ENCODE assay signal across 18 cellular contexts in the genomic region with DNA sequence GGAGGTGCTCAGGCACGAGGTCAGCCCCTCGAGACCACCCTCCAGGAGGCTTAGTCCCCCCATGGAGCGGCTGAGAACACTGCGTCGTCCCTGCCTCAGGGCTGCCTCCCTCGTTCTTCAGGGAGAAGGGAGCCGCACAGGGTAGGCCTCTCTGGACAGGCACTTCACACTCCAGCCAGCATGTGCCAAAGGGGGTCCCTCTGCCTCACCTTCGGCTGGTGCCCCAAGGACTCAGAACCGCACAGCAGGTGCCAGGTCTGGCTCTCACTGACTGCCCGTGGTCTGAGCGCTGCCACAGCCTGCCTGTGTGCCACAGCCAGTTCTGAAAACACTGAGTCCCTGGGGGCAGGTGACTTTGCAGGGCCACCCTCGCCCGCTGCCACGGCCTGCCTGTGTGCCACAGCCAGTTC. TPM values are rescaled to one million over a fixed set of nuclear protein-coding genes. Genes with fewer than 3 reads are reported as not detected.
A peak's percentile ranks its signal among the peaks of the same experiment; 100 is the strongest.
DNase-seq lines count a peak whose midpoint lies in the region; ATAC-seq, FAIRE-seq and TF ChIP-seq lines count a peak whose summit lies in the region.
"Had no signal": no experiment of that assay in that cellular context is flagged by ENCODE, and none has a peak within 500 bp of the region (broad histone marks: within the 10 kb centered on the region; RNA-seq: fewer than 3 reads in every experiment).

No MANE protein-coding gene starts in this region.

- TF ChIP-seq CTCF in A549 (IDR thresholded peaks at IDR 0.05) (no peak), osteoblast (IDR thresholded peaks at IDR 0.05; ENCODE audit: extremely low read depth, low read depth, low read length) (no peak)

- no peak for TF ChIP-seq POLR2A in A549 (IDR thresholded peaks at IDR 0.05; ENCODE audit: low read length)

- H3K27me3 ChIP-seq in H7 (ENCODE audit: control insufficient read depth, insufficient read depth, low read length) (no peaks in the 10 kb centered on the region), osteoblast (ENCODE audit: insufficient read depth, low read length) (peaks cover 5% of the 10 kb centered on the region)
- H3K27me3 ChIP-seq: SJSA1 had no signal

- H3K36me3 ChIP-seq in H7 (replicated peaks; ENCODE audit: control insufficient read depth, insufficient read depth, low read length) (no peaks in the 10 kb centered on the region), osteoblast (ENCODE audit: insufficient read depth, low read length) (no peaks in the 10 kb centered on the region)
- H3K36me3 ChIP-seq: HAP-1, SJSA1 had no signal

- no peak for TF ChIP-seq RAD21 in A549 (conservative IDR thresholded peaks at IDR 0.05 in 1 of 2, IDR thresholded peaks at IDR 0.05 in 1 of 2)

- H3K9me3 ChIP-seq in A549 (no peaks in the 10 kb centered on the region), osteoblast (ENCODE audit: low read depth, low read length) (no peaks in the 10 kb centered on the region)
- H3K9me3 ChIP-seq: HAP-1, SJSA1 had no signal

- CTCF ChIA-PET in A549 (lab: Yijun Ruan, JAX), result interaction anchor here (1.2 to 2.1 kb wide), 3 partner anchors 12 to 49 kb away, joined by 3 to 6 read pairs (median 6); no protein-coding TSS in a partner anchor

- no peaks in the 10 kb centered on the region for H3K79me2 ChIP-seq in osteoblast (ENCODE audit: insufficient read depth, low read length)

- peak; percentile 3 to 12; a peak in 5 of 6 replicates for ATAC-seq in A549

- H3K4me2 ChIP-seq in A549, result no peak overlapping the region
- H3K4me2 ChIP-seq in osteoblast (ENCODE audit: insufficient read depth, low read length), result no peak overlapping the region

- H3K27ac ChIP-seq in A549 (no peak overlapping the region), osteoblast (ENCODE audit: low read depth, low read length) (no peak overlapping the region)
- H3K27ac ChIP-seq: RWPE1, SJSA1 had no signal

- FAIRE-seq in A549 (lab: Jason Lieb, UNC), result no peak
- FAIRE-seq: A204.1 had no signal

- POLR2A ChIA-PET in A549 (lab: Yijun Ruan, JAX), result no interaction called here

- no peaks in the 10 kb centered on the region for H3K4me1 ChIP-seq in A549
- H3K4me1 ChIP-seq in osteoblast (ENCODE audit: insufficient read depth, low read length), result no peaks in the 10 kb centered on the region
- H3K4me1 ChIP-seq: SJSA1 had no signal

- DNase-seq in A549 (ENCODE audit: low read depth in 1 of 2, low spot score in 1 of 2), result no peak
- peak; percentile 57 for DNase-seq in H7
- peak; percentile 13 for DNase-seq in epidermal melanocyte (ENCODE audit: insufficient read length, low spot score)
- peak; percentile 80 for DNase-seq in osteoblast (ENCODE audit: insufficient read length, low spot score, missing footprints)
- DNase-seq in germinal center (ENCODE audit: low spot score), result no peak
- DNase-seq in GDM1 (lab: John Stamatoyannopoulos, UW), result no peak
- no peak for DNase-seq in RPMI8226
- DNase-seq in cerebellar nuclear complex (lab: John Stamatoyannopoulos, UW), result no peak
- DNase-seq: CD4-positive, alpha-beta memory T cell; DMS79 treated with DMSO at 0.1 percent for 48 hours; Kasumi-1; NCI-H1436; NCI-H2081 treated with DMSO at 0.1 percent for 48 hours; NCI-H524 had no signal

- H4K20me1 ChIP-seq in osteoblast (ENCODE audit: insufficient read depth, low read length), result no peaks in the 10 kb centered on the region

- H3K4me3 ChIP-seq in A549 (no peak overlapping the region), H7 (ENCODE audit: insufficient read depth, low read depth, low read length) (no peak overlapping the region), osteoblast (ENCODE audit: insufficient read depth, low read length) (no peak overlapping the region)
- H3K4me3 ChIP-seq: HAP-1, SJSA1 had no signal

- no peak for TF ChIP-seq EP300 in A549 (IDR thresholded peaks at IDR 0.05)

- H2AFZ ChIP-seq in osteoblast (ENCODE audit: low read length), result no peak overlapping the region

- 84% methylated on average over 11 of the region's 14 CpGs for WGBS in A549 (ENCODE audit: missing lambda C conversion rate)

TF ChIP-seq in A549, 52 proteins besides CTCF, POLR2A, EP300 and RAD21:
- TF ChIP-seq PHF8 (IDR thresholded peaks at IDR 0.05; ENCODE audit: borderline replicate concordance, low read depth), result no peak

RNA-seq across cellular contexts. Expression of a gene that starts 7.1 kb away (rescaled TPM):
- polyA plus RNA-seq in A549 (2011; rRNA removed) (7.8 and 12.2 TPM in 2 replicates), A549 (2017; fragmentation: RNase III; extraction: RNeasy Plus Mini Kit Qiagen cat#74134 plus additional on column Dnase treatment) (10.6 to 13.3 TPM (median 11.8 TPM) in 3 replicates)
- 14.5 and 17.4 TPM in 2 replicates for polyA plus RNA-seq in A549 (2012; cell fraction: cytosol; rRNA removed)
- polyA plus RNA-seq in A549 (2012; cell fraction: nucleus; rRNA removed), result 30.8 and 32.3 TPM in 2 replicates
- 10.5 and 12.9 TPM in 2 replicates for polyA minus RNA-seq in A549 (2011; rRNA and poly(A)+ RNA removed)
- 2.3 and 2.7 TPM in 2 replicates for total RNA-seq in H7 (2014; rRNA removed; shearing (Covaris generic))
- total RNA-seq in osteoblast, result 0.36 TPM in 1 of 2 replicates, not detected in the other
- total RNA-seq: SJSA1 had no signal

RNA-seq across cellular contexts. Expression of a gene that starts 20.2 kb away (rescaled TPM):
- 53.3 and 68.3 TPM in 2 replicates for polyA plus RNA-seq in A549 (2011; rRNA removed)
- 167 and 256 TPM in 2 replicates for polyA plus RNA-seq in A549 (2012; cell fraction: cytosol; rRNA removed)
- polyA plus RNA-seq in A549 (2012; cell fraction: nucleus; rRNA removed), result 139 and 184 TPM in 2 replicates
- polyA plus RNA-seq in A549 (2017; fragmentation: RNase III; extraction: RNeasy Plus Mini Kit Qiagen cat#74134 plus additional on column Dnase treatment), result 109 to 122 TPM (median 115 TPM) in 3 replicates
- polyA minus RNA-seq in A549 (2011; rRNA and poly(A)+ RNA removed), result 17.1 and 18.5 TPM in 2 replicates
- total RNA-seq in H7 (2014; rRNA removed; shearing (Covaris generic)), result 41.6 and 48.5 TPM in 2 replicates
- total RNA-seq in osteoblast, result 12.7 and 13.8 TPM in 2 replicates

RNA-seq across cellular contexts. Expression of a gene that starts 20.5 kb away (rescaled TPM):
- polyA plus RNA-seq in A549 (2011; rRNA removed) (89.1 and 122 TPM in 2 replicates), A549 (2017; fragmentation: RNase III; extraction: RNeasy Plus Mini Kit Qiagen cat#74134 plus additional on column Dnase treatment) (229 to 234 TPM (median 233 TPM) in 3 replicates)
- polyA plus RNA-seq in A549 (2012; cell fraction: cytosol; rRNA removed), result 172 and 239 TPM in 2 replicates
- 185 and 192 TPM in 2 replicates for polyA plus RNA-seq in A549 (2012; cell fraction: nucleus; rRNA removed)
- 92.7 and 105 TPM in 2 replicates for polyA minus RNA-seq in A549 (2011; rRNA and poly(A)+ RNA removed)
- total RNA-seq in H7 (2014; rRNA removed; shearing (Covaris generic)), result 116 and 122 TPM in 2 replicates
- total RNA-seq in osteoblast, result 149 and 164 TPM in 2 replicates

RNA-seq across cellular contexts. Expression of a gene that starts 34.8 kb away (rescaled TPM):
- polyA plus RNA-seq in A549 (2011; rRNA removed), result 8.7 and 10.0 TPM in 2 replicates
- 6.6 and 9.3 TPM in 2 replicates for polyA plus RNA-seq in A549 (2012; cell fraction: cytosol; rRNA removed)
- 5.5 and 7.5 TPM in 2 replicates for polyA plus RNA-seq in A549 (2012; cell fraction: nucleus; rRNA removed)
- 10.9 to 12.0 TPM (median 11.5 TPM) in 3 replicates for polyA plus RNA-seq in A549 (2017; fragmentation: RNase III; extraction: RNeasy Plus Mini Kit Qiagen cat#74134 plus additional on column Dnase treatment)
- polyA minus RNA-seq in A549 (2011; rRNA and poly(A)+ RNA removed), result 11.9 and 13.5 TPM in 2 replicates
- 34.2 and 39.1 TPM in 2 replicates for total RNA-seq in H7 (2014; rRNA removed; shearing (Covaris generic))
- 1.4 and 1.5 TPM in 2 replicates for total RNA-seq in osteoblast

RNA-seq across cellular contexts. Expression of a gene that starts 52.3 kb away (rescaled TPM):
- 6.5 and 7.4 TPM in 2 replicates for polyA plus RNA-seq in A549 (2011; rRNA removed)
- polyA plus RNA-seq in A549 (2012; cell fraction: cytosol; rRNA removed), result 7.4 and 10.3 TPM in 2 replicates
- 12.8 and 15.7 TPM in 2 replicates for polyA plus RNA-seq in A549 (2012; cell fraction: nucleus; rRNA removed)
- 15.5 to 20.3 TPM (median 16.3 TPM) in 3 replicates for polyA plus RNA-seq in A549 (2017; fragmentation: RNase III; extraction: RNeasy Plus Mini Kit Qiagen cat#74134 plus additional on column Dnase treatment)
- 5.7 and 6.9 TPM in 2 replicates for polyA minus RNA-seq in A549 (2011; rRNA and poly(A)+ RNA removed)
- total RNA-seq in H7 (2014; rRNA removed; shearing (Covaris generic)), result 9.6 and 17.9 TPM in 2 replicates
- 34.7 and 46.0 TPM in 2 replicates for total RNA-seq in osteoblast

Comparison
In these comparisons a context has a peak if more than half of its experiments do, and no peak if none do; other contexts are left out.
1. DNase-seq: peak in H7 (single experiment), epidermal melanocyte (single experiment) and osteoblast (single experiment); none in A549 (0 of 2), germinal center (single experiment), GDM1 (single experiment), RPMI8226 (single experiment) and cerebellar nuclear complex (0 of 2).